29 cellular contexts compared by ENCODE assay signal in the genomic region with DNA sequence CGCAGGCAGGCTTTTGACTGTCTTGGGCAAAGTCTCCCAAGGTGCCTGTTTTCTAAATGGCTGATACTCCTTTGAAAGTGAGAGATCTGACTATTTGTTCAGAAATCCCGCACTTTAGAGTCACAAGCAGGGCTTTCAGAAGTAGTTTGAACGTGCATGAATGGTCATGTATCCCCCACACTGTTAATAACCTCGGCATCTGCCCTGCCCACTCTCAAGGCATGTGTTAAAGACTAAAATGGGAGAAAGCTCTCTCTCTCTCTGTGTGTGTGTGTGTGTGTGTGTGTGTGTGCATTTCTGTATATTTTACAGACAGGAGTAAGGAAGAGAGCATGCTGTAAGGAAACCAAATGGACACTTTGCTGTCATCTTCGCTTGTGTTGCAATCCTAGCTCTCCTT.
"Had no signal": no experiment of that assay in that cellular context is flagged by ENCODE, and none has a peak within 500 bp of the region (broad histone marks: within the 10 kb centered on the region; RNA-seq: fewer than 3 reads in every experiment).

No MANE protein-coding gene starts in this region.

- H3K4me1 Mint-ChIP-seq: activated naive CD8-positive, alpha-beta T cell treated with anti-CD3 and anti-CD28 coated beads for 36 hours had no signal

- H3K27me3 ChIP-seq: adrenal gland, ascending aorta, esophagus squamous epithelium, heart right ventricle, pancreas, right lobe of liver, uterus had no signal

- H3K27me3 Mint-ChIP-seq: activated naive CD8-positive, alpha-beta T cell treated with anti-CD3 and anti-CD28 coated beads for 36 hours; natural killer cell treated with Interleukin-12 subunit alpha and Interleukin-12 subunit beta and Interleukin-15 and Interleukin-18, amount 100 ng/mL, for 72 hours had no signal

- H3K27ac Mint-ChIP-seq: activated naive CD4-positive, alpha-beta T cell treated with anti-CD3 and anti-CD28 coated beads for 36 hours; activated naive CD8-positive, alpha-beta T cell treated with anti-CD3 and anti-CD28 coated beads for 36 hours; activated T-helper 1 cell treated with anti-CD3 and anti-CD28 coated beads, Interleukin-12 subunit alpha, Interleukin-12 subunit beta, Interleukin-2, Interleukin-4 antibody, amounts not matched to agents 30 ng/mL and 10 ng/mL and 1 ng/mL, durations not matched to agents 14 hours and 24 hours and 36 hours; natural killer cell treated with Interleukin-12 subunit alpha and Interleukin-12 subunit beta and Interleukin-15 and Interleukin-18, amount 100 ng/mL, for 72 hours; stimulated activated naive CD8-positive, alpha-beta T cell treated with anti-CD3 and anti-CD28 coated beads, Interleukin-15, Interleukin-2, amounts not matched to agents 100 ng/mL and 50 ng/mL, for 24 hours had no signal

- H3K4me3 Mint-ChIP-seq: activated naive CD4-positive, alpha-beta T cell treated with anti-CD3 and anti-CD28 coated beads for 36 hours; activated naive CD8-positive, alpha-beta T cell treated with anti-CD3 and anti-CD28 coated beads for 36 hours; activated T-helper 1 cell treated with anti-CD3 and anti-CD28 coated beads, Interleukin-12 subunit alpha, Interleukin-12 subunit beta, Interleukin-2, Interleukin-4 antibody, amounts not matched to agents 30 ng/mL and 10 ng/mL and 1 ng/mL, durations not matched to agents 14 hours and 24 hours and 36 hours; natural killer cell treated with Interleukin-12 subunit alpha and Interleukin-12 subunit beta and Interleukin-15 and Interleukin-18, amount 100 ng/mL, for 72 hours; stimulated activated naive CD8-positive, alpha-beta T cell treated with anti-CD3 and anti-CD28 coated beads, Interleukin-15, Interleukin-2, amounts not matched to agents 100 ng/mL and 50 ng/mL, for 24 hours had no signal

- ATAC-seq: mucosa of descending colon had no signal

- H3K9me3 ChIP-seq: adrenal gland, ascending aorta, esophagus squamous epithelium, heart right ventricle, left ventricle myocardium inferior, mucosa of descending colon, pancreas, prostate gland, right lobe of liver, thoracic aorta, uterus had no signal

- H3K36me3 ChIP-seq: adrenal gland, ascending aorta, esophagus squamous epithelium, heart right ventricle, left ventricle myocardium inferior, pancreas, prostate gland, right lobe of liver, thoracic aorta, uterus had no signal

- H3K4me1 ChIP-seq: ascending aorta, pancreas, prostate gland, right lobe of liver, uterus had no signal

- DNase-seq: activated CD4-positive, alpha-beta T cell treated with anti-CD3 and anti-CD28 coated beads for 4 hours; activated CD4-positive, alpha-beta T cell treated with anti-CD3 and anti-CD28 coated beads, Interleukin-2, amount 50 U/mL, for 4 hours; activated effector memory CD4-positive, alpha-beta T cell treated with anti-CD3 and anti-CD28 coated beads, Interleukin-2, amount 50 U/mL, for 16 hours; activated naive CD4-positive, alpha-beta T cell treated with anti-CD3 and anti-CD28 coated beads for 36 hours; activated naive CD8-positive, alpha-beta T cell treated with anti-CD3 and anti-CD28 coated beads for 36 hours; activated T-cell treated with anti-CD3 and anti-CD28 coated beads for 4 hours; adrenal gland; dermis blood vessel endothelial cell; effector CD4-positive, alpha-beta T cell; esophagus squamous epithelium; foreskin melanocyte; heart right ventricle; left ventricle myocardium inferior; mucosa of descending colon; pancreas; right lobe of liver; stimulated activated CD4-positive, alpha-beta T cell treated with anti-CD3 and anti-CD28 coated beads, Interleukin-12 subunit alpha, Interleukin-12 subunit beta, amount 100 ng/mL, for 4 hours; stimulated activated CD4-positive, alpha-beta T cell treated with anti-CD3 and anti-CD28 coated beads, Interleukin-4, amount 100 ng/mL, for 1 hour; uterus had no signal

- H3K9me3 Mint-ChIP-seq: activated naive CD8-positive, alpha-beta T cell treated with anti-CD3 and anti-CD28 coated beads for 36 hours; natural killer cell treated with Interleukin-12 subunit alpha and Interleukin-12 subunit beta and Interleukin-15 and Interleukin-18, amount 100 ng/mL, for 72 hours; stimulated activated naive CD8-positive, alpha-beta T cell treated with anti-CD3 and anti-CD28 coated beads, Interleukin-15, Interleukin-2, amounts not matched to agents 100 ng/mL and 50 ng/mL, for 24 hours had no signal

- H3K36me3 Mint-ChIP-seq: activated naive CD8-positive, alpha-beta T cell treated with anti-CD3 and anti-CD28 coated beads for 36 hours; natural killer cell treated with Interleukin-12 subunit alpha and Interleukin-12 subunit beta and Interleukin-15 and Interleukin-18, amount 100 ng/mL, for 72 hours had no signal

- H3K4me3 ChIP-seq: adrenal gland, ascending aorta, esophagus squamous epithelium, heart right ventricle, left ventricle myocardium inferior, lung, mucosa of descending colon, pancreas, prostate gland, right lobe of liver, skin epidermis, thoracic aorta, uterus had no signal

- H3K27ac ChIP-seq: ascending aorta, epithelial cell of prostate, esophagus squamous epithelium, prostate gland, right lobe of liver, thoracic aorta, VCaP had no signal
